ENCODE assay signal across 1 cellular context in the genomic region with DNA sequence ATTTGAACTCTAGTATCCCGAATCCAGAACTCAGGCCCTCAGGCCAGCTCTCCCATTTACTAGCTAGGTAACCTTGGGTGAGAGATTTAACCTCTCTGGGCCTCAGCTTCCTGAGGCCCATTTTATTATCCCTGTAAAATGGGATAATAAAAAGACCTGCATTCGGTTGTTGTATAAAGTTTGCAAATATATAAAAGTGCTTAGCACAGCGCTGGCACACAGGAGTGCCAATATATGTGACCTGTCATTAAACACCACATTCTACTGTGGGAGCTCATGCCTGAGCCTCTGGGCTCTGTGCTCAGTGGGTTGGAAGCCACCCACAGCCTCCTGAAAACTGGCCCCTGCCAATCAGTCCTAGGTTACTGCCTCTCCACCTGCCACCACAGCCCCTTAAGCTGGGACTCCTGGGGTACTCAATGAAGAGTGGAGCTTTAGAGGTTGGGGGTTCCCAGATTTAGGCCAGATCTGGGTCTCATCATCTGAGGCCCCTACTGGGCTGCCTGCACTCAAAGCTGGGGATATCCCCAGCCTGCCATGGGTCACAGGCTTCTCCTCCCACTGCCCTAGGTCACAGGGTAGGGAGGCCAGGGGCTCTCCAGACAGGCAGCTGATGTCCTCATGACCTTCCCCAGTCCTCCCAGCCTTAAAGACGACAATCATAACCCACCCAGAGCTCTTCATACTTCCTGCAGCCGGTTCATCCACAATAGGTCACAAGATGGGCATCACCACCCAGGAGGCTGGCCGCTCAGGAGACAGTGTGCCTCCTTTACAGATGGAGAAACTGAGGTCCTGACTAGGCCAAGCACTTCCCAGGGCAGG.
TF ChIP-seq lines count a peak whose summit lies in the region.

No MANE protein-coding gene starts in this region.

TF ChIP-seq in SK-N-SH treated with all-trans-retinoic acid at 6 μM for 48 hours, 23 proteins besides CTCF, POLR2A, EP300 and RAD21 (continued from another document):
- TF ChIP-seq PATZ1 (CRISPR knock-in tag; IDR thresholded peaks at IDR 0.05; ENCODE audit: borderline replicate concordance) = no peak
- TF ChIP-seq ISL1 (CRISPR knock-in tag; IDR thresholded peaks at IDR 0.05) = no peak
- TF ChIP-seq, protein P1, sequence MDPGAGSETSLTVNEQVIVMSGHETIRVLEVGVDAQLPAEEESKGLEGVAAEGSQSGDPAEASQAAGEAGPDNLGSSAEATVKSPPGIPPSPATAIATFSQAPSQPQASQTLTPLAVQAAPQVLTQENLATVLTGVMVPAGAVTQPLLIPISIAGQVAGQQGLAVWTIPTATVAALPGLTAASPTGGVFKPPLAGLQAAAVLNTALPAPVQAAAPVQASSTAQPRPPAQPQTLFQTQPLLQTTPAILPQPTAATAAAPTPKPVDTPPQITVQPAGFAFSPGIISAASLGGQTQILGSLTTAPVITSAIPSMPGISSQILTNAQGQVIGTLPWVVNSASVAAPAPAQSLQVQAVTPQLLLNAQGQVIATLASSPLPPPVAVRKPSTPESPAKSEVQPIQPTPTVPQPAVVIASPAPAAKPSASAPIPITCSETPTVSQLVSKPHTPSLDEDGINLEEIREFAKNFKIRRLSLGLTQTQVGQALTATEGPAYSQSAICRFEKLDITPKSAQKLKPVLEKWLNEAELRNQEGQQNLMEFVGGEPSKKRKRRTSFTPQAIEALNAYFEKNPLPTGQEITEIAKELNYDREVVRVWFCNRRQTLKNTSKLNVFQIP (CRISPR knock-in tag; IDR thresholded peaks at IDR 0.05; ENCODE audit: borderline replicate concordance, low read depth) = no peak
- TF ChIP-seq, protein P2, sequence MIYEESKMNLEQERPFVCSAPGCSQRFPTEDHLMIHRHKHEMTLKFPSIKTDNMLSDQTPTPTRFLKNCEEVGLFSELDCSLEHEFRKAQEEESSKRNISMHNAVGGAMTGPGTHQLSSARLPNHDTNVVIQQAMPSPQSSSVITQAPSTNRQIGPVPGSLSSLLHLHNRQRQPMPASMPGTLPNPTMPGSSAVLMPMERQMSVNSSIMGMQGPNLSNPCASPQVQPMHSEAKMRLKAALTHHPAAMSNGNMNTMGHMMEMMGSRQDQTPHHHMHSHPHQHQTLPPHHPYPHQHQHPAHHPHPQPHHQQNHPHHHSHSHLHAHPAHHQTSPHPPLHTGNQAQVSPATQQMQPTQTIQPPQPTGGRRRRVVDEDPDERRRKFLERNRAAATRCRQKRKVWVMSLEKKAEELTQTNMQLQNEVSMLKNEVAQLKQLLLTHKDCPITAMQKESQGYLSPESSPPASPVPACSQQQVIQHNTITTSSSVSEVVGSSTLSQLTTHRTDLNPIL (CRISPR knock-in tag; IDR thresholded peaks at IDR 0.05; ENCODE audit: low read depth) = no peak
- no peak for TF ChIP-seq ZNF70 (CRISPR knock-in tag; IDR thresholded peaks at IDR 0.05)
- no peak for TF ChIP-seq TOX (CRISPR knock-in tag; IDR thresholded peaks at IDR 0.05; ENCODE audit: borderline replicate concordance)
- no peak for TF ChIP-seq BACH2 (CRISPR knock-in tag; IDR thresholded peaks at IDR 0.05; ENCODE audit: borderline replicate concordance)
- no peak for TF ChIP-seq ESRRG (CRISPR knock-in tag; IDR thresholded peaks at IDR 0.05)
- TF ChIP-seq ZFP30 (CRISPR knock-in tag; IDR thresholded peaks at IDR 0.05) = no peak
- no peak for TF ChIP-seq ZNF565 (CRISPR knock-in tag; conservative IDR thresholded peaks at IDR 0.05; ENCODE audit: low read depth)
- TF ChIP-seq CSDC2 (CRISPR knock-in tag; IDR thresholded peaks at IDR 0.05) = no peak
